ENCODE assay signal across 16 cellular contexts in genomic region chr19:54541712-54542111, GRCh38.
"Had no signal": no experiment of that assay in that cellular context is flagged by ENCODE, and none has a peak within 500 bp of the region (broad histone marks: within the 10 kb centered on the region; RNA-seq: fewer than 3 reads in every experiment).

No MANE protein-coding gene starts in this region.

- H3K27ac ChIP-seq: foreskin keratinocyte had no signal

- H3K4me2 ChIP-seq: SK-N-SH had no signal

- ATAC-seq: activated T-cell treated with anti-CD3 and anti-CD28 coated beads, Interleukin-2, amount 50 U/mL, for 4 hours; foreskin keratinocyte; naive thymus-derived CD8-positive, alpha-beta T cell; stimulated activated naive B cell treated with anti-CD40 and anti-IgM and Interleukin-4, amounts not matched to agents 10 μg/mL and 1 μg/mL and 100 μg/mL, for 72 hours had no signal

- H3K9me3 ChIP-seq: SK-N-SH had no signal

- H3K4me3 Mint-ChIP-seq: activated T-cell treated with anti-CD3 and anti-CD28 coated beads, Interleukin-2, amount 50 U/mL, for 4 hours; naive thymus-derived CD8-positive, alpha-beta T cell; stimulated activated naive B cell treated with anti-CD40 and anti-IgM and Interleukin-4, amounts not matched to agents 10 μg/mL and 1 μg/mL and 100 μg/mL, for 72 hours had no signal

- H3K36me3 Mint-ChIP-seq: naive thymus-derived CD8-positive, alpha-beta T cell; stimulated activated naive B cell treated with anti-CD40 and anti-IgM and Interleukin-4, amounts not matched to agents 10 μg/mL and 1 μg/mL and 100 μg/mL, for 72 hours had no signal

- DNase-seq: activated CD4-positive, alpha-beta T cell treated with anti-CD3 and anti-CD28 coated beads for 4 hours; activated gamma-delta T cell; activated T-cell treated with anti-CD3 and anti-CD28 coated beads, Interleukin-2, amount 50 U/mL, for 4 hours; anterior cingulate cortex; cerebellar nuclear complex; effector memory CD8-positive, alpha-beta T cell; foreskin keratinocyte; glutamatergic neuron; mesenchymal stem cell; naive thymus-derived CD8-positive, alpha-beta T cell; retina; SK-N-SH; stimulated activated CD4-positive, alpha-beta T cell treated with anti-CD3 and anti-CD28 coated beads, Interleukin-2, amount 100 ng/mL, for 48 hours; stimulated activated naive B cell treated with anti-CD40 and anti-IgM and Interleukin-4, amounts not matched to agents 10 μg/mL and 1 μg/mL and 100 μg/mL, for 72 hours; substantia nigra; trophoblast cell had no signal

- H3K9me3 Mint-ChIP-seq: activated T-cell treated with anti-CD3 and anti-CD28 coated beads, Interleukin-2, amount 50 U/mL, for 4 hours; effector memory CD8-positive, alpha-beta T cell had no signal

- H3K9ac ChIP-seq: SK-N-SH had no signal

- H3K4me1 ChIP-seq: foreskin keratinocyte had no signal

- H3K27ac Mint-ChIP-seq: effector memory CD8-positive, alpha-beta T cell; stimulated activated naive B cell treated with anti-CD40 and anti-IgM and Interleukin-4, amounts not matched to agents 10 μg/mL and 1 μg/mL and 100 μg/mL, for 72 hours had no signal

- H3K27me3 ChIP-seq: foreskin keratinocyte had no signal
